ENCODE assay signal across 1 cellular context in the genomic region with DNA sequence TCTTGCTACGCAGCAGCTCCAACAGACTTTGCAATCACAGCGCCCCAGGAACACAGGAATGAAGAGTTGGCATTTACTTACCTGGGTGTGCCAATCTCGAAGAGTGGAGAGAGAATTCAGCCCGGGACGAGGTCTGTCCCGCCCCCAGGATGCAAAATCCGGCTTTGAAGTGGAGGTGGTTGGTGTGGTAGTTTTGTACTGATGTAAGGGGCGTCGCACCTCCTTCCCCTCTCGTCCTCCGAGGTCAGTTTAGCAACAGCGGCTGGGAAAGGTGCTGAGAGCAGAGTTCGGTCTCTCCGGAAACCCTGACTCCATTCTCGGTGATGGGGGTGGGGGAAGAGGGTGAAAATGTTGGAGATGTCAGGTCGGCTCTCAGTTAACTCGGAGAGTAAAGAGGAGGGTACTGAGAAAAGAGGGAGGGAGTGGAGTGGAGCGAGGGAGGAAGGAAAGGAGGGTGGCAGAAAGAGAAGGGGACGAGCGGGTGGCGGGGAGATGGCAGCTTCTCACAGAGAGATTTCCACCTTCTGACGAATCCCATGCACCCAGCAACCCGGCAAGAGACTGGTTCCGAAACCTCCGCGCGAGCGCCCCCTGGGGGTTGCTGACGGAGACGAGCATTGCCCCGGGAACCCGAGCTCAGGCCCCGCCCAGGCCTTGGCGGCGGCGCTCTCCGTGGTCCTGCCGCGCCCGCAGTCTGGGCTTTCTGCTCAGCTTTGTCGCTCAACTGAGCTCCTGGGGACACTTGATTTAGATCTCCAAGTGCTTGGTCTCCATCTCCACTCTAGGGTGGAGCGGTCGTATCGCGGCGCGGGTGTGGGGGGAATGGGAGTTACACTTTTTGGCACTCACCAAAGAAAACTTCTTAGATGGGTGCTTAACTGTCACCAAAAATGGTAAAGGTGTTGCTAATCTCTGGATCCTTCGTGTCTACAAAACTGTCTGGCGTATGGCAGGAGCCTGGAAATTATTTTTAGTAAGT.
TF ChIP-seq lines count a peak whose summit lies in the region.

TSS of gene CPNE4 (minus strand) at position 529 of the 979 bp plus-strand sequence.

TF ChIP-seq in WTC11, 78 proteins besides CTCF, POLR2A, EP300 and RAD21 (continued from another document):
- TF ChIP-seq ZNF317 (CRISPR knock-in tag; IDR thresholded peaks at IDR 0.05; ENCODE audit: borderline replicate concordance, low read depth) (peak; percentile 19; the same call in 1 of the 2 replicates), RORB (CRISPR knock-in tag; IDR thresholded peaks at IDR 0.05) (no peak), PRRX2 (CRISPR knock-in tag; IDR thresholded peaks at IDR 0.05) (no peak), ZNF138 (CRISPR knock-in tag; conservative IDR thresholded peaks at IDR 0.05) (peak; percentile 85; the same call in 1 of the 2 replicates), TEAD4 (CRISPR knock-in tag; IDR thresholded peaks at IDR 0.05) (peak; percentile 80; the same call in 1 of the 2 replicates), E2F4 (CRISPR knock-in tag; IDR thresholded peaks at IDR 0.05; ENCODE audit: borderline replicate concordance, low read depth) (0 out of 2 replicates have a peak, but pooled peaks have one; percentile 63), NR3C1 (CRISPR knock-in tag; conservative IDR thresholded peaks at IDR 0.05; ENCODE audit: low read depth) (no peak), ATF2 (CRISPR knock-in tag; IDR thresholded peaks at IDR 0.05; ENCODE audit: borderline replicate concordance, low read depth) (0 out of 2 replicates have a peak, but pooled peaks have one; percentile 20), ZBTB43 (CRISPR knock-in tag; IDR thresholded peaks at IDR 0.05) (0 out of 2 replicates have a peak, but pooled peaks have one; percentile 38), AFF4 (CRISPR knock-in tag; IDR thresholded peaks at IDR 0.05; ENCODE audit: borderline replicate concordance) (peak; percentile 87; the same call in 1 of the 2 replicates)
- TF ChIP-seq, protein P1, sequence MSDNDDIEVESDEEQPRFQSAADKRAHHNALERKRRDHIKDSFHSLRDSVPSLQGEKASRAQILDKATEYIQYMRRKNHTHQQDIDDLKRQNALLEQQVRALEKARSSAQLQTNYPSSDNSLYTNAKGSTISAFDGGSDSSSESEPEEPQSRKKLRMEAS (CRISPR knock-in tag; IDR thresholded peaks at IDR 0.05), result peak; percentile 4; the same call in 1 of the 2 replicates
- TF ChIP-seq, protein P2, sequence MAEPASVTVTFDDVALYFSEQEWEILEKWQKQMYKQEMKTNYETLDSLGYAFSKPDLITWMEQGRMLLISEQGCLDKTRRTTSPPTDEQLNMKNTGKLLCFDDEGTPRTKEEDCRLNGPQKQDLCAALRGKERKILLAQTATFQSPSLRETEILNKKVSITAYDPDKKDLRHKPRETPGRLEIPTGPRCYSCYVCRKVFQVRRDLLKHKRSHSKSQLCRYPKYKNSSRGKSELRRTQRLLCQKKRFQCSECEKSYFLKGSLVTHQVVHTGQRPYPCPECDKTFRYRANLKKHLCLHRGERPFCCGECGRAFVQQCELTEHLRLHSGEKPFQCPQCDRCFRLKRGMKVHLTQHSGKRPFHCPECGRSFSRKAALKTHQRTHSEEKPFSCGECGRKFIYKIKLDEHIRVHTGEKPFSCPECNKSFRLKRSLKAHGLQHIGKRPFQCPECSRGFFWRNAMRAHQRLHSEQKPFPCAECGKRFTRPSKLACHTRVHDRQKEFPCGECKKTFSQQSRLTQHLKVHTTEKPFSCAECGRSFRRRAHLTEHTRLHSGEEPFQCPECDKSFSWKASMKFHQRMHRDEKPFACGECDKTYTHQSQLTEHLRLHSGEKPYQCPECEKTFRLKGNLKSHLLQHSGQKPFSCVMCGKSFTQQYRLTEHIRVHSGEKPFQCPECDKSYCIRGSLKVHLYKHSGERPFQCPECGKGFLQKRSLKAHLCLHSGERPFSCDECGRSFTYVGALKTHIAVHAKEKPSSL (CRISPR knock-in tag; conservative IDR thresholded peaks at IDR 0.05), result no peak
- TF ChIP-seq, protein P3, sequence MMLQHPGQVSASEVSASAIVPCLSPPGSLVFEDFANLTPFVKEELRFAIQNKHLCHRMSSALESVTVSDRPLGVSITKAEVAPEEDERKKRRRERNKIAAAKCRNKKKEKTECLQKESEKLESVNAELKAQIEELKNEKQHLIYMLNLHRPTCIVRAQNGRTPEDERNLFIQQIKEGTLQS (CRISPR knock-in tag; conservative IDR thresholded peaks at IDR 0.05), result 0 out of 2 replicates have a peak, but pooled peaks have one; percentile 9
